ENCODE assay signal across 9 cellular contexts in the genomic region with DNA sequence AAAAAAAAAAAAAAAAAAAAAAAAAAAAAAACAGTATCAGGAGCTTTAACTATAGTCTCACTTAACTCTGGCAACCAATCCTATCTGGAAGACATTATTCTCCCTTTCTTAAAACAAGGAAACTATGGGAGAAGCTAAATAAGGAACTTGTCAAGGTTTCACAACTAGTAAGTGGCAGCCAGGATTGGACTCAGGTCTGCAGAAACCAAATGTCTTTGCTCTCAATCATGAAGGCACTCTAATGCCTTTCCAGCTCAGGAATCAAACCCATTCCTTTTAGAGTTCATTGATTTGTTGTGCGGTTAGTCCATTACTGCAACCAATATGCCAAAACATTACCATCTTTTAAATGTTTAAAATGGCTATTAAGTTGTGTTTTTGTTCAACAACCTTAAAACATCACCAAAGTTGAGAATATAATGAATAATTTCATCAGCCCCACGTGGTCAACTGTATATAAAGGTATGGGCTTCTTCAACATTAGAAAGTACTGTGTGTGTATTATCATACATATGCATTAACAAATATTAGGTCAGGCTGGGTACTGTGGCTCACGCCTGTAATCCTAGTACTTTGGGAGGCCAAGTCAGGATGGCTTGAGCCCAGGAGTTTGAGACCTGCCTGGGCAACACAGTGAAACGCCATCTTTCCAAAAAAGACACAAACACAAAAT. TPM values are rescaled to one million over a fixed set of nuclear protein-coding genes. Genes with fewer than 3 reads are reported as not detected.
DNase-seq lines count a peak whose midpoint lies in the region; ATAC-seq and TF ChIP-seq lines count a peak whose summit lies in the region.
"Had no signal": no experiment of that assay in that cellular context is flagged by ENCODE, and none has a peak within 500 bp of the region (broad histone marks: within the 10 kb centered on the region; RNA-seq: fewer than 3 reads in every experiment).

No MANE protein-coding gene starts in this region.

- no peaks in the 10 kb centered on the region; the same call in 1 of the 2 replicates for H3K36me3 ChIP-seq in KMS-11 (ENCODE audit: insufficient read depth)
- H3K36me3 ChIP-seq: SJSA1 had no signal

- peak overlapping the region; percentile 64; the same call in 1 of the 2 replicates for H3K9ac ChIP-seq in KMS-11

- DNase-seq in CD14-positive monocyte (ENCODE audit: low spot score) (no peak), MCF 10A (ENCODE audit: unreplicated experiment) (peak; percentile 33), naive B cell (no peak), substantia nigra (lab: John Stamatoyannopoulos, UW) (no peak), EL (no peak)

- H3K9me3 Mint-ChIP-seq in CD14-positive monocyte: no peaks in the 10 kb centered on the region
- no peaks in the 10 kb centered on the region for H3K9me3 Mint-ChIP-seq in MCF 10A (ENCODE audit: unreplicated experiment)
- no peaks in the 10 kb centered on the region for H3K9me3 Mint-ChIP-seq in naive B cell

- no TSS peak for BruUV-seq in MCF 10A (replicated peaks; lab: Mats Ljungman, UMichigan)

- H3K36me3 Mint-ChIP-seq in CD14-positive monocyte (peaks cover 4 to 10% of the 10 kb centered on the region in 2 donors), MCF 10A (ENCODE audit: insufficient read depth, unreplicated experiment) (peaks cover 56% of the 10 kb centered on the region), naive B cell (no peaks in the 10 kb centered on the region)

- H3K4me1 Mint-ChIP-seq in CD14-positive monocyte: peaks cover 27% of the 10 kb centered on the region
- peaks cover 21% of the 10 kb centered on the region for H3K4me1 Mint-ChIP-seq in MCF 10A (ENCODE audit: insufficient read depth, unreplicated experiment)
- H3K4me1 Mint-ChIP-seq in naive B cell: peaks cover 18 to 44% (median 29%) of the 10 kb centered on the region in 3 donors

- peaks cover 38% of the 10 kb centered on the region for H3K4me1 ChIP-seq in KMS-11 (ENCODE audit: low read depth, poor library complexity, severe bottlenecking)

- intact Hi-C loops in CD14-positive monocyte (cut with micrococcal nuclease) (loop anchor here (5.0 kb wide), 1 partner anchor 47 kb away; a partner anchor contains a TSS), MCF 10A (cut with micrococcal nuclease) (loop anchor here (5.0 kb wide), 1 partner anchor 38 kb away; no protein-coding TSS in a partner anchor)

- peak overlapping the region; percentile 92 to 97 for H3K4me3 Mint-ChIP-seq in CD14-positive monocyte
- peak overlapping the region; percentile 100 for H3K4me3 Mint-ChIP-seq in MCF 10A (ENCODE audit: unreplicated experiment)
- peak overlapping the region; percentile 86 to 97 (median 90) for H3K4me3 Mint-ChIP-seq in naive B cell

- no peaks in the 10 kb centered on the region for H3K27me3 ChIP-seq in KMS-11 (ENCODE audit: insufficient read depth, low read depth)
- H3K27me3 ChIP-seq: SJSA1 had no signal

- H3K27ac Mint-ChIP-seq in CD14-positive monocyte: peak overlapping the region in 2 of 7 donors; percentile 45 to 86
- H3K27ac Mint-ChIP-seq in MCF 10A (ENCODE audit: low read depth, unreplicated experiment): peak overlapping the region; percentile 99
- H3K27ac Mint-ChIP-seq in naive B cell: peak overlapping the region in 3 of 6 donors; percentile 88 to 96 (median 88)

- no peaks in the 10 kb centered on the region for H4K20me1 ChIP-seq in KMS-11 (ENCODE audit: insufficient read depth)

- CTCF ChIA-PET in MCF 10A (lab: Yijun Ruan, JAX): interaction anchor here (0.6 to 1.3 kb wide), 5 partner anchors 20 to 113 kb away, joined by 3 to 6 read pairs (median 3); no protein-coding TSS in a partner anchor

- TF ChIP-seq CTCF in CD14-positive monocyte (IDR thresholded peaks at IDR 0.05): no peak
- no peak for TF ChIP-seq CTCF in KMS-11 (conservative IDR thresholded peaks at IDR 0.05; ENCODE audit: low read depth, low read length)
- TF ChIP-seq CTCF in MCF 10A (IDR thresholded peaks at IDR 0.05; ENCODE audit: unreplicated experiment): no peak

- peaks cover 64% of the 10 kb centered on the region for H3K79me2 ChIP-seq in KMS-11 (ENCODE audit: insufficient read depth, low read depth)

- POLR2A ChIA-PET in MCF 10A (lab: Yijun Ruan, JAX): interaction anchor here (0.6 to 1.5 kb wide), 7 partner anchors 12 to 53 kb away, joined by 3 to 7 read pairs (median 4); a partner anchor contains a TSS

- no peak overlapping the region for H3K4me3 ChIP-seq in KMS-11 (IDR thresholded peaks at IDR 0.05; ENCODE audit: insufficient read depth, low read depth, low read length)

- ATAC-seq in naive B cell (ENCODE audit: low read depth in 2 of 2): no peak
- no peak for ATAC-seq in HG03469 (IDR thresholded peaks at IDR 0.05; ENCODE audit: unreplicated experiment)
- no peak for ATAC-seq in GM18909 (IDR thresholded peaks at IDR 0.05; ENCODE audit: poor library complexity, unreplicated experiment)

- no peaks in the 10 kb centered on the region for H3K27me3 Mint-ChIP-seq in CD14-positive monocyte (ENCODE audit: low read depth in 3 of 3)
- no peaks in the 10 kb centered on the region for H3K27me3 Mint-ChIP-seq in MCF 10A (ENCODE audit: insufficient read depth, unreplicated experiment)
- no peaks in the 10 kb centered on the region for H3K27me3 Mint-ChIP-seq in naive B cell

- H3K4me2 ChIP-seq in KMS-11: peak overlapping the region; percentile 76

- no peak overlapping the region for H2AFZ ChIP-seq in KMS-11 (ENCODE audit: low read depth)

- H3K27ac ChIP-seq in KMS-11 (peak overlapping the region; percentile 67; the same call in 1 of the 2 replicates), substantia nigra (ENCODE audit: low read depth, low read length, poor library complexity, severe bottlenecking) (no peak overlapping the region)
- H3K27ac ChIP-seq: SJSA1 had no signal

RNA-seq across cellular contexts. Expression of a gene that starts 1.5 kb away (rescaled TPM):
- 10 to 100 TPM; 21.1 to 27.6 TPM for polyA plus RNA-seq in CD14-positive monocyte
- total RNA-seq in MCF 10A (2022): 476 and 612 TPM in 2 replicates
- 10 to 100 TPM; 35.4 to 54.1 (median 38.4) TPM for polyA plus RNA-seq in naive B cell (ENCODE audit: low read depth in 6 of 6)

RNA-seq across cellular contexts. Expression of a gene that starts 44.8 kb away (rescaled TPM):
- polyA plus RNA-seq in CD14-positive monocyte (1 to 10 TPM; 5.8 to 9.8 TPM), naive B cell (ENCODE audit: low read depth in 6 of 6) (10 to 100 TPM in 5 of 6 donors, 1 to 10 TPM in 1; 9.6 to 23.0 (median 18.4) TPM)
- total RNA-seq in MCF 10A (2022): 39.2 and 44.6 TPM in 2 replicates

RNA-seq across cellular contexts. Expression of a gene that starts 49.1 kb away (rescaled TPM):
- polyA plus RNA-seq in CD14-positive monocyte: 10 to 100 TPM; 36.8 to 42.6 TPM
- total RNA-seq in MCF 10A (2022): 151 and 158 TPM in 2 replicates
- polyA plus RNA-seq in naive B cell (ENCODE audit: low read depth in 6 of 6): 10 to 100 TPM; 51.3 to 61.5 (median 56.8) TPM
